ENCODE assay signal across 1 cellular context in the genomic region with DNA sequence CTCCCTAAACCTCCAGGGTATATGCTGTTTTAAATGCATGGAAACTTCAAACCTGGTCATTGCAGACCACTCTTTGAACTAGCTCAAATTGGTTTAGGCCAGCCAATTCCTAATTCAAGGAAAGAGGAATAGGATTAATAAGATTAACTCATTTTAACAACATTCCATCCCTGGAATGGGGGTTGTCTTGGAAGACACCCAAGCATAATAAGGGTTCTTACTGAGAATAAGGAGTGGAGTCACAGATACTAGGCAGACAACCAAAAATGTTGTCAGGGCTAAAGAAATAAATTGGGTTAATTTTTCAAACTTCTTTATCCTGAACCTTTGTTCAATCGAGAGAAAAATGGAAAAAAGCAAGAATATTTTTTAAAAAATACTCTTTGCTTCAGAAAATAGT.
TF ChIP-seq lines count a peak whose summit lies in the region.

No MANE protein-coding gene starts in this region.

TF ChIP-seq in IMR-90, 13 proteins besides CTCF, POLR2A, EP300 and RAD21:
- no peak for TF ChIP-seq MXI1 (IDR thresholded peaks at IDR 0.05; ENCODE audit: borderline replicate concordance, low read depth, low read length)
- TF ChIP-seq USF2 (IDR thresholded peaks at IDR 0.05; ENCODE audit: low read depth, low read length) = no peak
- no peak for TF ChIP-seq BHLHE40 (IDR thresholded peaks at IDR 0.05; ENCODE audit: low read depth, low read length)
- no peak for TF ChIP-seq FOS (IDR thresholded peaks at IDR 0.05; ENCODE audit: low read depth, low read length)
- no peak for TF ChIP-seq RCOR1 (IDR thresholded peaks at IDR 0.05; ENCODE audit: insufficient replicate concordance, low read length)
- no peak for TF ChIP-seq NFE2L2 (IDR thresholded peaks at IDR 0.05; ENCODE audit: low read depth, low read length)
- TF ChIP-seq, protein P1, sequence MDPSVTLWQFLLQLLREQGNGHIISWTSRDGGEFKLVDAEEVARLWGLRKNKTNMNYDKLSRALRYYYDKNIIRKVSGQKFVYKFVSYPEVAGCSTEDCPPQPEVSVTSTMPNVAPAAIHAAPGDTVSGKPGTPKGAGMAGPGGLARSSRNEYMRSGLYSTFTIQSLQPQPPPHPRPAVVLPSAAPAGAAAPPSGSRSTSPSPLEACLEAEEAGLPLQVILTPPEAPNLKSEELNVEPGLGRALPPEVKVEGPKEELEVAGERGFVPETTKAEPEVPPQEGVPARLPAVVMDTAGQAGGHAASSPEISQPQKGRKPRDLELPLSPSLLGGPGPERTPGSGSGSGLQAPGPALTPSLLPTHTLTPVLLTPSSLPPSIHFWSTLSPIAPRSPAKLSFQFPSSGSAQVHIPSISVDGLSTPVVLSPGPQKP (IDR thresholded peaks at IDR 0.05; ENCODE audit: borderline replicate concordance, low read depth, low read length) = no peak
- TF ChIP-seq RFX5 (IDR thresholded peaks at IDR 0.05; ENCODE audit: low read depth, low read length) = no peak
- TF ChIP-seq MAFK (IDR thresholded peaks at IDR 0.05; ENCODE audit: low read depth, low read length) = no peak
- TF ChIP-seq CEBPB (IDR thresholded peaks at IDR 0.05; ENCODE audit: low read depth, low read length) = no peak
- TF ChIP-seq SMC3 (IDR thresholded peaks at IDR 0.05; ENCODE audit: low read depth, low read length) = no peak
- no peak for TF ChIP-seq MAZ (IDR thresholded peaks at IDR 0.05; ENCODE audit: borderline replicate concordance, low read depth, low read length)
- TF ChIP-seq CHD1 (IDR thresholded peaks at IDR 0.05; ENCODE audit: low read depth, low read length) = no peak
